8 cellular contexts compared by ENCODE assay signal in genomic region chr9:95317119-95317892, GRCh38. TPM values are rescaled to one million over a fixed set of nuclear protein-coding genes. Genes with fewer than 3 reads are reported as not detected.
DNase-seq lines count a peak whose midpoint lies in the region; ATAC-seq, FAIRE-seq and TF ChIP-seq lines count a peak whose summit lies in the region.

Gene FANCC, minus strand, starts transcription at chr9:95317709. Its CDS starts 68,418 bp downstream, at chr9:95249291.

- TF ChIP-seq CTCF in esophagus squamous epithelium (IDR thresholded peaks at IDR 0.05) = peak in 2 of 6 experiments; percentile 3 to 7

- peak within 1 kb of the TSS; percentile 87 to 100 (median 93) for H3K4me3 ChIP-seq in esophagus squamous epithelium

- peak within 1 kb of the TSS; percentile 95 to 100 (median 96) for H3K27ac ChIP-seq in esophagus squamous epithelium

- 0% methylated on average over 8 to 11 of the region's 89 CpGs for WGBS in esophagus squamous epithelium, 2 donors

- no peaks in the 10 kb centered on the region for H3K27me3 ChIP-seq in esophagus squamous epithelium

- intact Hi-C loops in esophagus squamous epithelium (cut with DNase I) = no loop called here

- FAIRE-seq in RCC 7860 (lab: Jason Lieb, UNC) = no peak

- H3K9me3 ChIP-seq in esophagus squamous epithelium = no peaks in the 10 kb centered on the region

- in situ Hi-C loops in KBM-7 (cut with MboI; ENCODE audit: low pct_unique_long_range_greater_than_20kb, low sequenced_read_pairs) = no loop called here

- no peaks in the 10 kb centered on the region for H3K36me3 ChIP-seq in esophagus squamous epithelium

- H3K4me1 ChIP-seq in esophagus squamous epithelium = peaks cover 4 to 39% (median 11%) of the 10 kb centered on the region in 3 donors

- peak; percentile 75 for ATAC-seq in GM21619 (IDR thresholded peaks at IDR 0.05; ENCODE audit: unreplicated experiment)

- TF ChIP-seq POLR2A in esophagus squamous epithelium (IDR thresholded peaks at IDR 0.05) = peak in 2 of 4 donors; percentile 14 to 23

- DNase-seq in DMS53 treated with DMSO at 0.1 percent for 48 hours (lab: John Stamatoyannopoulos, UW; ENCODE audit: unreplicated experiment) (peak; percentile 47), KBM-7 (peak; percentile 88), RCC 7860 (ENCODE audit: low spot score) (peak; percentile 80), esophagus squamous epithelium (lab: John Stamatoyannopoulos, UW) (peak; percentile 21), myocyte (ENCODE audit: low read depth) (peak; percentile 91)
- peak; percentile 89 to 93 for DNase-seq in activated T-cell treated with anti-CD3 and anti-CD28 coated beads, Interleukin-2, amount 50 U/mL, for 48 hours
- peak; percentile 72 to 84 for DNase-seq in stimulated activated CD8-positive, alpha-beta memory T cell treated with anti-CD3 and anti-CD28 coated beads, Interleukin-7, amount 100 ng/mL, for 4 hours (ENCODE audit: low read depth in 2 of 2)

RNA-seq across cellular contexts. Expression of gene FANCC, which starts in this region (rescaled TPM):
- 1 to 10 TPM; 2.2 to 9.3 (median 6.5) TPM for total RNA-seq in esophagus squamous epithelium
- total RNA-seq in myocyte = 1.8 and 11.8 TPM in 2 replicates
- 4.4 TPM for polyA plus RNA-seq in myocyte (2012)

Comparison
In these comparisons a context has a peak if more than half of its experiments do, and no peak if none do; other contexts are left out.
1. Peak in every context shown above with its lines: DNase-seq, ATAC-seq, H3K4me3 ChIP-seq and H3K27ac ChIP-seq.
2. DNase-seq: peak in every context shown above with its lines; median percentile 91 in activated T-cell treated with anti-CD3 and anti-CD28 coated beads, Interleukin-2, amount 50 U/mL, for 48 hours; 91 in myocyte; 88 in KBM-7; 80 in RCC 7860; 78 in stimulated activated CD8-positive, alpha-beta memory T cell treated with anti-CD3 and anti-CD28 coated beads, Interleukin-7, amount 100 ng/mL, for 4 hours; 47 in DMS53 treated with DMSO at 0.1 percent for 48 hours; 21 in esophagus squamous epithelium.